In genomic region chr1:212432163-212432705, GRCh38 we compare ENCODE assay signal across 8 cellular contexts. TPM values are rescaled to one million over a fixed set of nuclear protein-coding genes. Genes with fewer than 3 reads are reported as not detected.
A peak's percentile ranks its signal among the peaks of the same experiment; 100 is the strongest.
DNase-seq lines count a peak whose midpoint lies in the region; ATAC-seq and TF ChIP-seq lines count a peak whose summit lies in the region.

No MANE protein-coding gene starts in this region.

- ATAC-seq in T-helper 17 cell (no peak), HG03439 (IDR thresholded peaks at IDR 0.05; ENCODE audit: unreplicated experiment) (no peak), HG03175 (IDR thresholded peaks at IDR 0.05; ENCODE audit: unreplicated experiment) (no peak)

- H2AK5ac ChIP-seq in H9 (ENCODE audit: insufficient read length, low read length): no peak overlapping the region

- no peak overlapping the region for H3K27ac ChIP-seq in H9 (ENCODE audit: insufficient read length, low read depth, low read length)
- peak overlapping the region in 13 of 21 experiments; percentile 12 to 94 (median 83) for H3K27ac ChIP-seq in skin epidermis

- no peak overlapping the region for H3K14ac ChIP-seq in H9 (ENCODE audit: insufficient read depth, low read length)

- DNase-seq in H9 (no peak), T-helper 17 cell (no peak), glutamatergic neuron (no peak), NCI-H2107 treated with DMSO at 0.1 percent for 48 hours (lab: John Stamatoyannopoulos, UW; ENCODE audit: unreplicated experiment) (no peak)
- no peak for DNase-seq in stimulated activated CD8-positive, alpha-beta memory T cell treated with anti-CD3 and anti-CD28 coated beads, Interleukin-4, amount 100 ng/mL, for 48 hours

- H3K27me3 ChIP-seq in H9 (ENCODE audit: insufficient read depth, low read length): no peaks in the 10 kb centered on the region

- H3K27ac Mint-ChIP-seq in H9 (no peak overlapping the region), T-helper 17 cell (no peak overlapping the region), glutamatergic neuron (ENCODE audit: unreplicated experiment) (no peak overlapping the region)

- H3K9me3 ChIP-seq in H9 (ENCODE audit: control insufficient read depth, low read depth, low read length) (no peaks in the 10 kb centered on the region), T-helper 17 cell (ENCODE audit: control insufficient read depth, low read length, poor library complexity, severe bottlenecking) (no peaks in the 10 kb centered on the region)

- no peaks in the 10 kb centered on the region for H3K4me1 ChIP-seq in H9 (ENCODE audit: insufficient read depth, low read length)

- no peak overlapping the region for H3K4ac ChIP-seq in H9 (ENCODE audit: low read depth, low read length)

- peak overlapping the region; percentile 54 to 73 for H3K4me3 Mint-ChIP-seq in H9
- peak overlapping the region; percentile 76 for H3K4me3 Mint-ChIP-seq in T-helper 17 cell
- H3K4me3 Mint-ChIP-seq in glutamatergic neuron (ENCODE audit: unreplicated experiment): peak overlapping the region; percentile 74

- no peaks in the 10 kb centered on the region for H4K20me1 ChIP-seq in H9 (ENCODE audit: control insufficient read depth, insufficient read depth, insufficient read length)

- H3K23me2 ChIP-seq in H9 (ENCODE audit: insufficient read length, low read depth, low read length, poor library complexity, severe bottlenecking): peaks cover 4% of the 10 kb centered on the region

- no peak overlapping the region for H2BK15ac ChIP-seq in H9 (ENCODE audit: low read depth, low read length)

- no peak overlapping the region for H3T11ph ChIP-seq in H9 (ENCODE audit: low read length)

- H2BK12ac ChIP-seq in H9 (ENCODE audit: insufficient read length, low read depth, low read length): no peak overlapping the region

- H3K4me1 Mint-ChIP-seq in H9 (peaks cover 14 to 23% of the 10 kb centered on the region in 2 experiments), T-helper 17 cell (peaks cover 13% of the 10 kb centered on the region), glutamatergic neuron (ENCODE audit: low read depth, unreplicated experiment) (no peaks in the 10 kb centered on the region)

- no peak overlapping the region for H3K56ac ChIP-seq in H9 (ENCODE audit: insufficient read length, low read depth, low read length)

- H3K18ac ChIP-seq in H9 (ENCODE audit: insufficient read length, low read depth, low read length): no peak overlapping the region

- no peak for TF ChIP-seq CTCF in H9 (conservative IDR thresholded peaks at IDR 0.05)
- TF ChIP-seq CTCF in glutamatergic neuron (IDR thresholded peaks at IDR 0.05; ENCODE audit: partially characterized antibody, unreplicated experiment): no peak

- H3K36me3 Mint-ChIP-seq in H9 (ENCODE audit: insufficient read depth in 1 of 3, low read depth in 3 of 3) (no peaks in the 10 kb centered on the region), T-helper 17 cell (ENCODE audit: low read depth) (no peaks in the 10 kb centered on the region), glutamatergic neuron (ENCODE audit: unreplicated experiment) (no peaks in the 10 kb centered on the region)

- H3K9me3 Mint-ChIP-seq in H9: no peaks in the 10 kb centered on the region
- peaks cover 3% of the 10 kb centered on the region for H3K9me3 Mint-ChIP-seq in glutamatergic neuron (ENCODE audit: unreplicated experiment)

- H3K4me3 ChIP-seq in skin epidermis: peak overlapping the region; percentile 63 to 90 (median 79)

- no peak overlapping the region for H2AFZ ChIP-seq in H9 (ENCODE audit: low read length)

- H2BK20ac ChIP-seq in H9 (ENCODE audit: low read depth, low read length, poor library complexity, severe bottlenecking): no peak overlapping the region

- H2BK120ac ChIP-seq in H9 (ENCODE audit: low read depth, low read length, poor library complexity, severe bottlenecking): no peak overlapping the region

- H3K9ac ChIP-seq in H9 (ENCODE audit: extremely low read depth, insufficient read length, low read length): no peak overlapping the region

- no peaks in the 10 kb centered on the region for H3K79me1 ChIP-seq in H9 (ENCODE audit: insufficient read depth, low read depth, low read length, poor library complexity, severe bottlenecking)

- H4K5ac ChIP-seq in H9 (ENCODE audit: insufficient read length, low read depth, low read length): no peak overlapping the region

- no peak overlapping the region for H4K91ac ChIP-seq in H9 (ENCODE audit: insufficient read length, low read depth, low read length)

- H3K27me3 Mint-ChIP-seq in H9 (ENCODE audit: low read depth): peaks cover 34% of the 10 kb centered on the region
- H3K27me3 Mint-ChIP-seq in T-helper 17 cell: no peaks in the 10 kb centered on the region
- H3K27me3 Mint-ChIP-seq in glutamatergic neuron (ENCODE audit: unreplicated experiment): peaks cover 2% of the 10 kb centered on the region

- no peak overlapping the region for H2BK5ac ChIP-seq in H9 (ENCODE audit: insufficient read length, low read length)

- peak overlapping the region; percentile 47 for H3K4me2 ChIP-seq in H9 (ENCODE audit: insufficient read depth, insufficient read length, low read length)

- no peaks in the 10 kb centered on the region for H3K79me2 ChIP-seq in H9 (ENCODE audit: insufficient read depth, low read length)

- H4K8ac ChIP-seq in H9 (replicated peaks; ENCODE audit: insufficient read length, low read depth, low read length): no peak overlapping the region

- H3K23ac ChIP-seq in H9 (ENCODE audit: insufficient read length, low read depth, low read length): no peak overlapping the region

- WGBS in H9 (ENCODE audit: extremely low coverage, insufficient read length, low lambda C conversion rate): no CpG with 5 or more reads among the region's 9 CpGs

RNA-seq across cellular contexts. Expression of gene NENF, which starts 0.5 kb away (rescaled TPM):
- 28.3 and 28.4 TPM in 2 replicates for total RNA-seq in H9 (2021)
- 10 to 100 TPM; 15.4 to 23.3 TPM for total RNA-seq in T-helper 17 cell
- 5.2 TPM for total RNA-seq in glutamatergic neuron (ENCODE audit: unreplicated experiment)

RNA-seq across cellular contexts. Expression of gene PACC1, which starts 17.5 kb away (rescaled TPM):
- total RNA-seq in H9 (2021): 10.9 and 12.7 TPM in 2 replicates
- total RNA-seq in T-helper 17 cell: 1 to 10 TPM; 4.7 to 8.2 TPM
- total RNA-seq in glutamatergic neuron (ENCODE audit: unreplicated experiment): 25.8 TPM
